Comparison of ENCODE assay signal across 14 cellular contexts in the genomic region with DNA sequence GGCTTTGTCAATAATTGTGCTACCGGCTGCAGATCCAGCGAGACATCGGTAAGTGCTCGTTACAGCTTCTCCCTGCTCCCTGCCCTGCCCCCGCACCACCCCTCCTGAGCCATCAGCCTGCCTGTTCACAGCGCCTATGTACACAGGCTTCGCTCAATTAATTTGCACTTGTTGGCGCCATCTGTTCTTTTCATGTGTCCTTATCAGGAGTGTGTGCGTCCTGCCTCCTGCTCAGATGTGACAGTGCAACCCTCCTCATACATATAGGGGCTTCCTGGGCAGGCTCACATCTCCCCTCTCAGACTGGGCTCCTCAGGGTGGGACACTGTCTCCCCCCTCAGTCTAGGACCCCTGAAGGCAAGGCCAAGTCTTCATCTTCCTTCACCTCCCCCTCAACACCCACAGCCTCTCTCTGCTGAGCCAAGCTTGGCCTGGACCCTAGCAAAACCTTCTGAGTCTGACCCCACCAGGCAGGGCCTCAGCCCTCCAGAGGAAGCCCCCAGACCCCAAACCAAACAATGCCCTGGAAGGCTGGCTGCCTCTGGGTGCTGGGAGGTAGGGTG. TPM values are rescaled to one million over a fixed set of nuclear protein-coding genes. Genes with fewer than 3 reads are reported as not detected.
DNase-seq lines count a peak whose midpoint lies in the region; ATAC-seq and TF ChIP-seq lines count a peak whose summit lies in the region.
"Had no signal": no experiment of that assay in that cellular context is flagged by ENCODE, and none has a peak within 500 bp of the region (broad histone marks: within the 10 kb centered on the region; RNA-seq: fewer than 3 reads in every experiment).

No MANE protein-coding gene starts in this region.

- no peak for TF ChIP-seq CTCF in glutamatergic neuron (IDR thresholded peaks at IDR 0.05; ENCODE audit: partially characterized antibody, unreplicated experiment)

- no peaks in the 10 kb centered on the region for H3K36me3 Mint-ChIP-seq in glutamatergic neuron (ENCODE audit: unreplicated experiment)
- no peaks in the 10 kb centered on the region for H3K36me3 Mint-ChIP-seq in natural killer cell treated with Interleukin-12 subunit alpha and Interleukin-12 subunit beta and Interleukin-15 and Interleukin-18, amount 100 ng/mL, for 72 hours
- H3K36me3 Mint-ChIP-seq: stimulated activated memory B cell treated with anti-CD40 and anti-IgM and Interleukin-4, amounts not matched to agents 10 μg/mL and 1 μg/mL and 100 μg/mL, for 72 hours had no signal

- peaks cover 29% of the 10 kb centered on the region for H3K4me1 Mint-ChIP-seq in glutamatergic neuron (ENCODE audit: low read depth, unreplicated experiment)
- H3K4me1 Mint-ChIP-seq in natural killer cell treated with Interleukin-12 subunit alpha and Interleukin-12 subunit beta and Interleukin-15 and Interleukin-18, amount 100 ng/mL, for 72 hours (ENCODE audit: low read depth in 2 of 2), result peaks cover 13 to 17% of the 10 kb centered on the region in 2 donors

- DNase-seq in DMS 273 treated with DMSO at 0.1 percent for 48 hours (lab: John Stamatoyannopoulos, UW) (peak; percentile 68), NCI-H187 (lab: John Stamatoyannopoulos, UW) (peak; percentile 86 to 92), NCI-H526 treated with DMSO at 0.1 percent for 48 hours (lab: John Stamatoyannopoulos, UW) (peak; percentile 72), glutamatergic neuron (peak; percentile 89), HuH-7 (ENCODE audit: low spot score) (no peak)
- DNase-seq in natural killer cell treated with Interleukin-12 subunit alpha and Interleukin-12 subunit beta and Interleukin-15 and Interleukin-18, amount 100 ng/mL, for 72 hours (ENCODE audit: low spot score), result no peak
- DNase-seq: stimulated activated CD4-positive, alpha-beta T cell treated with anti-CD3 and anti-CD28 coated beads, Interleukin-2, amount 100 ng/mL, for 48 hours; uterus had no signal

- peak overlapping the region; percentile 65 for H3K4me3 Mint-ChIP-seq in glutamatergic neuron (ENCODE audit: unreplicated experiment)
- no peak overlapping the region for H3K4me3 Mint-ChIP-seq in natural killer cell treated with Interleukin-12 subunit alpha and Interleukin-12 subunit beta and Interleukin-15 and Interleukin-18, amount 100 ng/mL, for 72 hours
- H3K4me3 Mint-ChIP-seq: stimulated activated memory B cell treated with anti-CD40 and anti-IgM and Interleukin-4, amounts not matched to agents 10 μg/mL and 1 μg/mL and 100 μg/mL, for 72 hours had no signal

- peak overlapping the region; percentile 93 for H3K27ac Mint-ChIP-seq in glutamatergic neuron (ENCODE audit: unreplicated experiment)
- H3K27ac Mint-ChIP-seq in natural killer cell treated with Interleukin-12 subunit alpha and Interleukin-12 subunit beta and Interleukin-15 and Interleukin-18, amount 100 ng/mL, for 72 hours, result no peak overlapping the region
- H3K27ac Mint-ChIP-seq: stimulated activated memory B cell treated with anti-CD40 and anti-IgM and Interleukin-4, amounts not matched to agents 10 μg/mL and 1 μg/mL and 100 μg/mL, for 72 hours had no signal

- H3K27me3 Mint-ChIP-seq in glutamatergic neuron (ENCODE audit: unreplicated experiment), result peaks cover 19% of the 10 kb centered on the region
- H3K27me3 Mint-ChIP-seq in natural killer cell treated with Interleukin-12 subunit alpha and Interleukin-12 subunit beta and Interleukin-15 and Interleukin-18, amount 100 ng/mL, for 72 hours, result no peaks in the 10 kb centered on the region

- peaks cover 17% of the 10 kb centered on the region for H3K9me3 Mint-ChIP-seq in glutamatergic neuron (ENCODE audit: unreplicated experiment)
- no peaks in the 10 kb centered on the region for H3K9me3 Mint-ChIP-seq in natural killer cell treated with Interleukin-12 subunit alpha and Interleukin-12 subunit beta and Interleukin-15 and Interleukin-18, amount 100 ng/mL, for 72 hours
- H3K9me3 Mint-ChIP-seq: stimulated activated memory B cell treated with anti-CD40 and anti-IgM and Interleukin-4, amounts not matched to agents 10 μg/mL and 1 μg/mL and 100 μg/mL, for 72 hours had no signal

- no peak for ATAC-seq in GM18502 (IDR thresholded peaks at IDR 0.05; ENCODE audit: poor library complexity, unreplicated experiment)
- no peak for ATAC-seq in GM18861 (IDR thresholded peaks at IDR 0.05; ENCODE audit: unreplicated experiment)
- no peak for ATAC-seq in natural killer cell treated with Interleukin-12 subunit alpha and Interleukin-12 subunit beta and Interleukin-15 and Interleukin-18, amount 100 ng/mL, for 72 hours
- ATAC-seq: stimulated activated memory B cell treated with anti-CD40 and anti-IgM and Interleukin-4, amounts not matched to agents 10 μg/mL and 1 μg/mL and 100 μg/mL, for 72 hours had no signal

RNA-seq across cellular contexts. Expression of a gene that starts 54.9 kb away (rescaled TPM):
- total RNA-seq in glutamatergic neuron (ENCODE audit: unreplicated experiment), result not detected
- 1 to 10 TPM in 1 of 2 donors, not detected in 1; 1.0 TPM for total RNA-seq in natural killer cell treated with Interleukin-12 subunit alpha and Interleukin-12 subunit beta and Interleukin-15 and Interleukin-18, amount 100 ng/mL, for 72 hours
- total RNA-seq: dermis microvascular lymphatic vessel endothelial cell, NCI-H460, pulmonary artery endothelial cell had no signal

Comparison
In these comparisons a context has a peak if more than half of its experiments do, and no peak if none do; other contexts are left out.
1. DNase-seq: peak in DMS 273 treated with DMSO at 0.1 percent for 48 hours (single experiment), NCI-H187 (2 of 2), NCI-H526 treated with DMSO at 0.1 percent for 48 hours (single experiment) and glutamatergic neuron (single experiment); none in HuH-7 (single experiment) and natural killer cell treated with Interleukin-12 subunit alpha and Interleukin-12 subunit beta and Interleukin-15 and Interleukin-18, amount 100 ng/mL, for 72 hours (single experiment).